In the genomic region with DNA sequence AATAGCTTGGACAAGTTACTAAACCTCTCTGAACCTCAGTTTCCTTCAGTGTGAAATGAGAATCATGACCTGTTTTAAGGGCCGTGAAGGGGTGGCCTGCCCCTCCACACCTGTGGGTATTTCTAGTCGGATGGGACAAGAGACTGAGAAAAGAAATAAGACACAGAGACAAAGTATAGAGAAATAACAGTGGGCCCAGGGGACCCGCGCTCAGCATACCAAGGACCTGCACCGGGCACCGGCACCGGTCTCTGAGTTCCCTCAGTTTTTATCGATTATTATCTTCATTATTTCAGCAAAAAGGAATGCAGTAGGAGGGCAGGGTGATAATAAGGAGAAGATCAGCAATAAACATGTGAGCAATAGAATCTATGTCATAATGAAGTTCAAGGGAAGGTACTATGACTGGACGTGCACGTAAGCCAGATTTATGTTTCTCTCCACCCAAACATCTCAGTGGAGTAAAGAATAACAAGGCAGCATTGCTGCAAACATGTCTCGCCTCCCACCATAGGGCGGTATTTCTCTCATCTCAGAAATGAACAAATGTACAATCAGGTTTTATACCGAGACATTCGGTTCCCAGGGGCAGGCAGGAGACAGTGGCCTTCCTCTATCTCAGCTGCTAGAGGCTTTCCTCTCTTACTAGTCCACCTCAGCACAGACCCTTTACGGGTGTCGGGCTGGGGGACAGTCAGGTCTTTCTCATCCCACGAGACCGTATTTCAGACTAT, we compare ENCODE assay signal across 12 cellular contexts. TPM values are rescaled to one million over a fixed set of nuclear protein-coding genes. Genes with fewer than 3 reads are reported as not detected.
DNase-seq lines count a peak whose midpoint lies in the region; ATAC-seq, FAIRE-seq and TF ChIP-seq lines count a peak whose summit lies in the region.
"Not testable (repeated sequence)": the region's sequence is repeated elsewhere in the genome, so short reads cannot be mapped to it uniquely, and the experiment has no call there.
"Had no signal": no experiment of that assay in that cellular context is flagged by ENCODE, and none has a peak within 500 bp of the region (broad histone marks: within the 10 kb centered on the region; RNA-seq: fewer than 3 reads in every experiment).

No MANE protein-coding gene starts in this region.

- not testable (repeated sequence) for TF ChIP-seq CTCF in body of pancreas (IDR thresholded peaks at IDR 0.05); endothelial cell of umbilical vein (IDR thresholded peaks at IDR 0.05; ENCODE audit: extremely low read depth in 1 of 2, insufficient read depth in 1 of 2, low read depth in 1 of 2, low read length in 2 of 2); right atrium auricular region (IDR thresholded peaks at IDR 0.05); sigmoid colon (IDR thresholded peaks at IDR 0.05)

- not testable (repeated sequence) for H3K9ac ChIP-seq in Karpas-422 (ENCODE audit: low read length); endothelial cell of umbilical vein (replicated peaks; ENCODE audit: extremely low read depth, insufficient read depth, low read length); mucosa of stomach (ENCODE audit: low read length)

- CTCF ChIA-PET in endothelial cell of umbilical vein (lab: Charles Lee), result not testable (repeated sequence)

- H3K79me2 ChIP-seq in Karpas-422 (ENCODE audit: low read length); endothelial cell of umbilical vein (ENCODE audit: control insufficient read depth, insufficient read depth, low read length): not testable (repeated sequence)

- TF ChIP-seq POLR2A in body of pancreas (IDR thresholded peaks at IDR 0.05), result peak in 1 of 3 donors; percentile 3
- TF ChIP-seq POLR2A in endothelial cell of umbilical vein (IDR thresholded peaks at IDR 0.05; ENCODE audit: low read depth, low read length); sigmoid colon (IDR thresholded peaks at IDR 0.05): not testable (repeated sequence)

- TF ChIP-seq EP300 in sigmoid colon (IDR thresholded peaks at IDR 0.05), result not testable (repeated sequence)

- not testable (repeated sequence) for H3K4me1 ChIP-seq in Karpas-422 (ENCODE audit: low read length); aorta (ENCODE audit: control insufficient read depth in 1 of 2, insufficient read depth in 2 of 2, low read length in 2 of 2)
- H3K4me1 ChIP-seq in body of pancreas (peaks cover 54% of the 10 kb centered on the region), endothelial cell of umbilical vein (ENCODE audit: control insufficient read depth, extremely low read depth, insufficient read depth, low read length) (peaks cover 12% of the 10 kb centered on the region), right atrium auricular region (peaks cover 0 to 38% of the 10 kb centered on the region in 2 donors), mucosa of stomach (ENCODE audit: control insufficient read depth, insufficient read depth, low read length) (peaks cover 29% of the 10 kb centered on the region), sigmoid colon (peaks cover 3 to 32% (median 30%) of the 10 kb centered on the region in 4 donors)

- 30 to 35% methylated on average over 18 of the region's 18 CpGs for WGBS in body of pancreas, 2 donors
- 32 to 64% methylated on average over 18 of the region's 18 CpGs for WGBS in sigmoid colon, 2 donors
- 40 to 46% methylated on average over 18 of the region's 18 CpGs for WGBS in aorta, 2 donors

- intact Hi-C loops in body of pancreas (cut with DNase I), result loop anchor here (10.0 kb wide), 1 partner anchor 85 kb away; no protein-coding TSS in a partner anchor
- intact Hi-C loops in endothelial cell of umbilical vein (cut with micrococcal nuclease), result loop anchor here (5.0 kb wide), 3 partner anchors 87 to 442 kb away; partner anchors contain the start of genes ATF7IP2 and NUBP1
- intact Hi-C loops in sigmoid colon (cut with DNase I), result loop anchor here (2.0 to 10.0 kb wide), 3 partner anchors 85 to 245 kb away; partner anchors contain the start of gene EMP2
- intact Hi-C loops in aorta (cut with DNase I), result loop anchor here (2.0 to 5.0 kb wide), 6 partner anchors 72 to 267 kb away; no protein-coding TSS in a partner anchor

- not testable (repeated sequence) for BruUV-seq in endothelial cell of umbilical vein (replicated peaks; lab: Mats Ljungman, UMichigan)

- not testable (repeated sequence) for H3K27me3 ChIP-seq in Karpas-422 (ENCODE audit: low read length); body of pancreas; endothelial cell of umbilical vein (ENCODE audit: control insufficient read depth in 2 of 2, insufficient read depth in 2 of 2, low read length in 2 of 2); right atrium auricular region; mucosa of stomach (ENCODE audit: control insufficient read depth, insufficient read depth, low read length); sigmoid colon; aorta (ENCODE audit: control insufficient read depth in 1 of 2, insufficient read depth in 2 of 2, low read length in 1 of 2)

- not testable (repeated sequence) for ATAC-seq in body of pancreas; aorta (ENCODE audit: low FRiP score)

- not testable (repeated sequence) for H3K4me3 ChIP-seq in Karpas-422 (ENCODE audit: low read length); body of pancreas; endothelial cell of umbilical vein (replicated peaks in 1 of 3; ENCODE audit: insufficient read depth in 1 of 3, low read depth in 1 of 3, low read length in 3 of 3); right atrium auricular region; aorta (ENCODE audit: low read length in 2 of 2)
- H3K4me3 ChIP-seq in mucosa of stomach (ENCODE audit: low read length) (peak overlapping the region; percentile 7), sigmoid colon (peak overlapping the region in 2 of 4 donors; percentile 12 to 18)

- H3K9me3 ChIP-seq in Karpas-422 (ENCODE audit: low read length); body of pancreas; endothelial cell of umbilical vein (replicated peaks; ENCODE audit: control insufficient read depth, insufficient read depth, low read length); right atrium auricular region; mucosa of stomach (ENCODE audit: control insufficient read depth, low read length); sigmoid colon; aorta (ENCODE audit: control insufficient read depth, low read length): not testable (repeated sequence)

- POLR2A ChIA-PET in endothelial cell of umbilical vein (lab: Charles Lee), result interaction anchor here (0.9 kb wide), 1 partner anchor 85 kb away, joined by 3 read pairs; no protein-coding TSS in a partner anchor

- not testable (repeated sequence) for H3K27ac ChIP-seq in Karpas-422 (ENCODE audit: low read length); endothelial cell of umbilical vein (ENCODE audit: insufficient read depth, low read depth, low read length)
- peak overlapping the region; percentile 83 to 87 (median 87) for H3K27ac ChIP-seq in body of pancreas
- H3K27ac ChIP-seq in right atrium auricular region, result peak overlapping the region; percentile 92 to 96
- peak overlapping the region; percentile 80 to 92 (median 92) for H3K27ac ChIP-seq in sigmoid colon
- peak overlapping the region; percentile 5 for H3K27ac ChIP-seq in substantia nigra (ENCODE audit: low read depth, low read length, poor library complexity, severe bottlenecking)
- H3K27ac ChIP-seq in aorta (ENCODE audit: low read depth in 1 of 2, low read length in 2 of 2), result peak overlapping the region in 1 of 2 donors; percentile 58

- not testable (repeated sequence) for FAIRE-seq in endothelial cell of umbilical vein (lab: Jason Lieb, UNC)

- not testable (repeated sequence) for H3K9me2 ChIP-seq in Karpas-422 (replicated peaks; ENCODE audit: insufficient read depth, low read length)

- peak overlapping the region; percentile 49; the same call in 1 of the 2 replicates for H2AFZ ChIP-seq in Karpas-422 (ENCODE audit: low read length)
- H2AFZ ChIP-seq in endothelial cell of umbilical vein (ENCODE audit: low read depth, low read length), result peak overlapping the region; percentile 7

- not testable (repeated sequence) for H4K20me1 ChIP-seq in Karpas-422 (ENCODE audit: insufficient read depth, low read depth, low read length); endothelial cell of umbilical vein (replicated peaks; ENCODE audit: control insufficient read depth, extremely low read depth, insufficient read depth, low read length)

- not testable (repeated sequence) for H3K36me3 ChIP-seq in Karpas-422 (ENCODE audit: insufficient read depth, low read length); body of pancreas (replicated peaks in 1 of 2; ENCODE audit: insufficient read depth in 1 of 2, low read depth in 2 of 2); endothelial cell of umbilical vein (ENCODE audit: control insufficient read depth in 2 of 2, extremely low read depth in 1 of 2, insufficient read depth in 2 of 2, low read length in 2 of 2); right atrium auricular region; mucosa of stomach (ENCODE audit: control insufficient read depth, insufficient read depth, low read length); sigmoid colon; aorta (ENCODE audit: control insufficient read depth in 1 of 2, insufficient read depth in 2 of 2, low read length in 1 of 2)

- not testable (repeated sequence) for H3K4me2 ChIP-seq in Karpas-422 (ENCODE audit: low read depth, low read length, poor library complexity, severe bottlenecking)
- H3K4me2 ChIP-seq in endothelial cell of umbilical vein (ENCODE audit: insufficient read depth, low read length), result peak overlapping the region; percentile 10

- H3K9me1 ChIP-seq in endothelial cell of umbilical vein (replicated peaks; ENCODE audit: control insufficient read depth, extremely low read depth, insufficient read depth, low read length), result not testable (repeated sequence)

- dilution Hi-C loops in endothelial cell of umbilical vein (cut with MboI; ENCODE audit: extremely low pct_ligation_motif_present, low sequenced_read_pairs), result not testable (repeated sequence)

- DNase-seq in Karpas-422; endothelial cell of umbilical vein (ENCODE audit: low read depth, low spot score); right atrium auricular region (ENCODE audit: low spot score); sigmoid colon: not testable (repeated sequence)
- DNase-seq in body of pancreas, result peak in 1 of 4 donors; percentile 53
- DNase-seq in substantia nigra (lab: John Stamatoyannopoulos, UW), result peak in 1 of 49 donors; percentile 28
- DNase-seq in aorta, result peak; percentile 24 to 33

RNA-seq across cellular contexts. Expression of gene TVP23A, which starts 10.9 kb away (rescaled TPM):
- total RNA-seq in Karpas-422 (2014; rRNA removed; shearing (Covaris generic); ENCODE audit: low replicate concordance), result not detected in 2 replicates
- not detected for total RNA-seq in body of pancreas
- not detected in 2 replicates for total RNA-seq in endothelial cell of umbilical vein
- polyA plus RNA-seq in endothelial cell of umbilical vein, result not detected in 2 replicates
- polyA plus RNA-seq in endothelial cell of umbilical vein (2011; cell fraction: cytosol; rRNA removed), result not detected in 2 replicates
- polyA plus RNA-seq in endothelial cell of umbilical vein (2011; cell fraction: nucleus; rRNA removed), result not detected in 2 replicates
- 0.07 and 0.29 TPM in 2 replicates for polyA plus RNA-seq in endothelial cell of umbilical vein (2012)
- polyA minus RNA-seq in endothelial cell of umbilical vein, result not detected in 2 replicates
- polyA minus RNA-seq in endothelial cell of umbilical vein (2011; cell fraction: cytosol; rRNA and poly(A)+ RNA removed), result not detected
- polyA minus RNA-seq in endothelial cell of umbilical vein (2011; cell fraction: nucleus; rRNA and poly(A)+ RNA removed), result not detected in 2 replicates
- total RNA-seq in right atrium auricular region, result under 1 TPM; 0.30 to 0.83 TPM
- under 1 TPM in 3 of 4 donors, not detected in 1; 0.14 to 0.83 (median 0.71) TPM for total RNA-seq in sigmoid colon
- polyA plus RNA-seq in sigmoid colon, result under 1 TPM in 2 of 3 donors, not detected in 1; 0.46 to 0.98 TPM
- total RNA-seq in aorta, result 1 to 10 TPM in 1 of 2 donors, under 1 TPM in 1; 0.58 to 5.6 TPM
- polyA plus RNA-seq in aorta, result under 1 TPM in 1 of 2 donors, not detected in 1; 0.51 TPM
- total RNA-seq: CD8-positive, alpha-beta memory T cell; HT1080; PC-9; SJCRH30 had no signal

RNA-seq across cellular contexts. Expression of gene CIITA, which starts 47.5 kb away (rescaled TPM):
- total RNA-seq in Karpas-422 (2014; rRNA removed; shearing (Covaris generic); ENCODE audit: low replicate concordance), result 66.2 and 96.5 TPM in 2 replicates
- total RNA-seq in body of pancreas (1 to 10 TPM; 6.5 to 6.6 TPM), endothelial cell of umbilical vein (0.14 TPM in 1 of 2 replicates, not detected in the other), right atrium auricular region (1 to 10 TPM; 3.2 to 3.4 TPM), sigmoid colon (10 to 100 TPM in 2 of 4 donors, 1 to 10 TPM in 2; 4.9 to 13.6 (median 11.5) TPM), aorta (100 to 1,000 TPM in 1 of 2 donors, 10 to 100 TPM in 1; 19.6 to 104 TPM)
- polyA plus RNA-seq in endothelial cell of umbilical vein (not detected in 2 replicates), sigmoid colon (10 to 100 TPM in 1 of 3 donors, 1 to 10 TPM in 2; 1.2 to 53.9 (median 2.4) TPM), aorta (1 to 10 TPM; 2.0 to 2.4 TPM)
- polyA plus RNA-seq in endothelial cell of umbilical vein (2011; cell fraction: cytosol; rRNA removed), result 0.04 TPM in 1 of 2 replicates, not detected in the other
- 0.07 and 0.15 TPM in 2 replicates for polyA plus RNA-seq in endothelial cell of umbilical vein (2011; cell fraction: nucleus; rRNA removed)
- 0.12 and 0.35 TPM in 2 replicates for polyA plus RNA-seq in endothelial cell of umbilical vein (2012)
- polyA minus RNA-seq in endothelial cell of umbilical vein, result 0.06 TPM in 1 of 2 replicates, not detected in the other
- 0.51 TPM for polyA minus RNA-seq in endothelial cell of umbilical vein (2011; cell fraction: cytosol; rRNA and poly(A)+ RNA removed)
- polyA minus RNA-seq in endothelial cell of umbilical vein (2011; cell fraction: nucleus; rRNA and poly(A)+ RNA removed), result not detected in 2 replicates
